Comparison of ENCODE assay signal across 25 cellular contexts in the genomic region with DNA sequence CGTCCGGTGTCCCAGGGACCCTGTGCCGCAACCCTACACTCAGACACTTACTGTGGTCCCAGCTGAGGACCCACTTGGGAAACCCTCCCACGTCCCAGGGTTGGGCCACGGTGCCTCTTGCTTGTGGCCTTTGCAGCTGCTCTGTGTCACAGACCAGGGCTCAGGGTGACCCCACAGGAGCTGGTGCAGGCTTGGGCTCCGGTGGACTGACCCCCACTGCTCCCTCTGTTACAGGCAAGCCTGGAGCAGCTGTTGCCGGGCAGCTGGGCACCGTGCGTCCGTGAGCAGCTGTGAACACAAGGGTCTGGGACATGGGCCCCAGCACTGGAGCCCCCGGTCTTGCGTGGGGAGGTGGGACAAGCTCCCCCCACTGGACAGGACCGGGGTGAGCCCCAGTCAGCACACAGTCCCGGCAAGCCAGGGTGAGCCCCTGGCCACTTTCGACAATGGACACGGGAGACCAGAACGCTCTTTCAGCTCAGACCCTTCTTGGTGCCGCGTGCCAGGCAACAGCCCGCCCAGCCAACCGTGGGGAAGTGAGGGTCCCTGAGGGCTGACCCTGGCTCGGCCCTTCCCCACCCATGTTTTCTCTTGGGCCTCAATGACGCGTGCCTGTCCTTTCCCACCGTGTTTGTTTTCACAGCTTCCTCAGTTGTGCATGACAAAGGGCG.
"Had no signal": no experiment of that assay in that cellular context is flagged by ENCODE, and none has a peak within 500 bp of the region (broad histone marks: within the 10 kb centered on the region; RNA-seq: fewer than 3 reads in every experiment).

No MANE protein-coding gene starts in this region.

- H3K9me3 Mint-ChIP-seq: activated B cell treated with CpG ODN at 0.5 μM for 24 hours; memory B cell; naive B cell; stimulated activated naive CD8-positive, alpha-beta T cell treated with anti-CD3 and anti-CD28 coated beads, Interleukin-15, amount 100 ng/mL, for 72 hours had no signal

- H3K9ac ChIP-seq: neural progenitor cell had no signal

- ATAC-seq: activated CD4-positive, alpha-beta T cell treated with anti-CD3 and anti-CD28 coated beads for 36 hours; heart right ventricle; left colon; mucosa of descending colon; stimulated activated naive CD8-positive, alpha-beta T cell treated with anti-CD3 and anti-CD28 coated beads, Interleukin-15, amount 100 ng/mL, for 72 hours had no signal

- H3K27me3 Mint-ChIP-seq: activated B cell treated with CpG ODN at 0.5 μM for 24 hours; activated CD4-positive, alpha-beta T cell treated with anti-CD3 and anti-CD28 coated beads for 36 hours; memory B cell; naive B cell; progenitor cell of endocrine pancreas; stimulated activated naive CD8-positive, alpha-beta T cell treated with anti-CD3 and anti-CD28 coated beads, Interleukin-15, amount 100 ng/mL, for 72 hours had no signal

- H3K4me3 Mint-ChIP-seq: activated B cell treated with CpG ODN at 0.5 μM for 24 hours; activated CD4-positive, alpha-beta T cell treated with anti-CD3 and anti-CD28 coated beads for 36 hours; memory B cell; naive B cell; neural progenitor cell; stimulated activated naive CD8-positive, alpha-beta T cell treated with anti-CD3 and anti-CD28 coated beads, Interleukin-15, amount 100 ng/mL, for 72 hours had no signal

- H3K27ac Mint-ChIP-seq: activated B cell treated with CpG ODN at 0.5 μM for 24 hours; activated CD4-positive, alpha-beta T cell treated with anti-CD3 and anti-CD28 coated beads for 36 hours; memory B cell; neural progenitor cell; progenitor cell of endocrine pancreas; stimulated activated naive CD8-positive, alpha-beta T cell treated with anti-CD3 and anti-CD28 coated beads, Interleukin-15, amount 100 ng/mL, for 72 hours had no signal

- H3K27me3 ChIP-seq: breast epithelium, heart right ventricle, neural progenitor cell, suprapubic skin, tibial nerve had no signal

- DNase-seq: activated B cell treated with CpG ODN at 0.5 μM for 24 hours; activated CD4-positive, alpha-beta T cell treated with anti-CD3 and anti-CD28 coated beads for 36 hours; activated CD4-positive, alpha-beta T cell treated with anti-CD3 and anti-CD28 coated beads, Interleukin-2, amount 50 U/mL, for 4 hours; activated CD8-positive, alpha-beta memory T cell treated with anti-CD3 and anti-CD28 coated beads for 24 hours; activated CD8-positive, alpha-beta memory T cell treated with anti-CD3 and anti-CD28 coated beads, Interleukin-2, amount 50 U/mL, for 4 hours; activated naive CD4-positive, alpha-beta T cell treated with Interleukin-2 at 50 U/mL for 16 hours; activated T-cell treated with anti-CD3 and anti-CD28 coated beads, Interleukin-2, amount 50 U/mL, for 48 hours; amniotic stem cell; cerebellar nuclear complex; foreskin fibroblast; heart right ventricle; left colon; mucosa of descending colon; naive B cell; retina; stimulated activated CD4-positive, alpha-beta T cell treated with anti-CD3 and anti-CD28 coated beads, Interleukin-12 subunit alpha, Interleukin-12 subunit beta, amount 100 ng/mL, for 4 hours; stimulated activated naive CD8-positive, alpha-beta T cell treated with anti-CD3 and anti-CD28 coated beads, Interleukin-15, amount 100 ng/mL, for 72 hours; T-helper 9 cell had no signal

- H3K9me3 ChIP-seq: breast epithelium, heart right ventricle, mucosa of descending colon, suprapubic skin, tibial nerve had no signal

- H3K4me2 ChIP-seq: neural progenitor cell had no signal

- H3K27ac ChIP-seq: coronary artery, neural progenitor cell, suprapubic skin had no signal

- H3K4me3 ChIP-seq: breast epithelium, coronary artery, heart right ventricle, mucosa of descending colon, neural progenitor cell, suprapubic skin, tibial nerve had no signal

- H3K36me3 ChIP-seq: breast epithelium, neural progenitor cell had no signal
